7 cellular contexts compared by ENCODE assay signal in genomic region chr15:100166313-100166712, GRCh38.
"Had no signal": no experiment of that assay in that cellular context is flagged by ENCODE, and none has a peak within 500 bp of the region (broad histone marks: within the 10 kb centered on the region; RNA-seq: fewer than 3 reads in every experiment).

No MANE protein-coding gene starts in this region.

- H3K27ac Mint-ChIP-seq: IgD-negative memory B cell had no signal

- H3K27ac ChIP-seq: HL-60 had no signal

- ATAC-seq: HepG2, K562 had no signal

- FAIRE-seq: HepG2, HTR-8/SVneo, K562 had no signal

- H3K36me3 Mint-ChIP-seq: IgD-negative memory B cell had no signal

- H3K4me3 Mint-ChIP-seq: IgD-negative memory B cell had no signal

- DNase-seq: IMR-90, KBM-7 had no signal

- H3K4me1 Mint-ChIP-seq: IgD-negative memory B cell had no signal

- H3K4me3 ChIP-seq: K562 had no signal
